Comparison of ENCODE assay signal across 10 cellular contexts in the genomic region with DNA sequence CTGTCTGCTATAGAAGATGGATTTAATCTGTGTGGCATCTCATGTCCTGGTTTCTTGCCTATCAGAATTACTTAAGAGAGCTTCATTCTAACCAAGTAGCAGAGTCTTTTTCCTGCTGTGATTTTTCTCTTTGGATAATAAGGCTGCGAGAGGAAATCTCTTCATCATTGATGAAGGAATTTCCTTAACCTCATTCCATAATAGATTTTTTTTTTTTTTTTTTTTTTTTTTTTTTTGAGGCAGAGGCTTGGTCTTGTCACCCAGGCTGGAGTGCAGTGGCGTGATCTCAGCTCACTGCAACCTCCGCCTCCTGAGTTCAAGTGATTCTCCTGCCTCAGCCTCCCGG. TPM values are rescaled to one million over a fixed set of nuclear protein-coding genes. Genes with fewer than 3 reads are reported as not detected.
A peak's percentile ranks its signal among the peaks of the same experiment; 100 is the strongest.
DNase-seq lines count a peak whose midpoint lies in the region; ATAC-seq, FAIRE-seq and TF ChIP-seq lines count a peak whose summit lies in the region.
"Not testable (repeated sequence)": the region's sequence is repeated elsewhere in the genome, so short reads cannot be mapped to it uniquely, and the experiment has no call there.
"Had no signal": no experiment of that assay in that cellular context is flagged by ENCODE, and none has a peak within 500 bp of the region (broad histone marks: within the 10 kb centered on the region; RNA-seq: fewer than 3 reads in every experiment).

No MANE protein-coding gene starts in this region.

- intact Hi-C loops in Calu3 (cut with micrococcal nuclease; ENCODE audit: unreplicated experiment); esophagus muscularis mucosa (cut with DNase I); right lobe of liver (cut with DNase I): not testable (repeated sequence)

- H3K9me3 Mint-ChIP-seq in Calu3 (ENCODE audit: low read depth, unreplicated experiment); activated CD4-positive, alpha-beta T cell treated with anti-CD3 and anti-CD28 coated beads, Interleukin-2, amount 10 ng/mL, durations not matched to agents 7 days and 5 days; astrocyte (ENCODE audit: unreplicated experiment): not testable (repeated sequence)

- not testable (repeated sequence) for FAIRE-seq in astrocyte (lab: Jason Lieb, UNC)

- H3K4me3 ChIP-seq in astrocyte (ENCODE audit: insufficient read depth, low read depth, low read length); esophagus muscularis mucosa; right lobe of liver; skeletal muscle satellite cell (ENCODE audit: low read length): not testable (repeated sequence)

- CTCF ChIA-PET in Calu3 (lab: Charles Lee): interaction anchor here (0.6 to 1.1 kb wide), 2 partner anchors 8 to 28 kb away, joined by 3 read pairs; no protein-coding TSS in a partner anchor
- CTCF ChIA-PET in activated CD4-positive, alpha-beta T cell treated with anti-CD3 and anti-CD28 coated beads, Interleukin-2, amount 10 ng/mL, durations not matched to agents 7 days and 5 days (lab: Charles Lee): interaction anchor here (1.0 to 1.5 kb wide), 4 partner anchors 16 to 91 kb away, joined by 4 to 6 read pairs (median 4); no protein-coding TSS in a partner anchor

- not testable (repeated sequence) for H3K27me3 Mint-ChIP-seq in Calu3 (ENCODE audit: unreplicated experiment); activated CD4-positive, alpha-beta T cell treated with anti-CD3 and anti-CD28 coated beads, Interleukin-2, amount 10 ng/mL, durations not matched to agents 7 days and 5 days; astrocyte (ENCODE audit: low read depth, unreplicated experiment)

- not testable (repeated sequence) for TF ChIP-seq POLR2A in esophagus muscularis mucosa (IDR thresholded peaks at IDR 0.05; ENCODE audit: low read depth); right lobe of liver (IDR thresholded peaks at IDR 0.05)

- H3K79me2 ChIP-seq in astrocyte (ENCODE audit: insufficient read depth, low read length): peaks cover 43% of the 10 kb centered on the region

- peak overlapping the region; percentile 85 for H3K27ac ChIP-seq in astrocyte (ENCODE audit: low read depth, low read length)
- peak overlapping the region in 3 of 4 donors; percentile 4 to 11 (median 7) for H3K27ac ChIP-seq in esophagus muscularis mucosa (replicated peaks in 1 of 4)
- peak overlapping the region in 2 of 3 donors; percentile 41 to 55 for H3K27ac ChIP-seq in right lobe of liver

- ATAC-seq in right lobe of liver: not testable (repeated sequence)

- H3K36me3 ChIP-seq in astrocyte (ENCODE audit: insufficient read depth, low read length) (peaks cover 27% of the 10 kb centered on the region), esophagus muscularis mucosa (peaks cover 17 to 62% (median 53%) of the 10 kb centered on the region in 4 donors), right lobe of liver (peaks cover 7 to 26% (median 8%) of the 10 kb centered on the region in 4 donors), skeletal muscle satellite cell (ENCODE audit: insufficient read depth, low read length) (peaks cover 33% of the 10 kb centered on the region)

- H3K36me3 Mint-ChIP-seq in Calu3 (ENCODE audit: insufficient read depth, unreplicated experiment) (peaks cover 20% of the 10 kb centered on the region), astrocyte (ENCODE audit: low read depth, unreplicated experiment) (peaks cover 24% of the 10 kb centered on the region)
- peaks cover 19% of the 10 kb centered on the region for H3K36me3 Mint-ChIP-seq in activated CD4-positive, alpha-beta T cell treated with anti-CD3 and anti-CD28 coated beads, Interleukin-2, amount 10 ng/mL, durations not matched to agents 7 days and 5 days (ENCODE audit: low read depth)

- H3K4me3 Mint-ChIP-seq in Calu3 (ENCODE audit: low read depth, unreplicated experiment) (peak overlapping the region; percentile 30), astrocyte (ENCODE audit: unreplicated experiment) (peak overlapping the region; percentile 70)
- H3K4me3 Mint-ChIP-seq in activated CD4-positive, alpha-beta T cell treated with anti-CD3 and anti-CD28 coated beads, Interleukin-2, amount 10 ng/mL, durations not matched to agents 7 days and 5 days: not testable (repeated sequence)

- H3K4me1 Mint-ChIP-seq in Calu3 (ENCODE audit: low read depth, unreplicated experiment): not testable (repeated sequence)
- peaks cover 14% of the 10 kb centered on the region for H3K4me1 Mint-ChIP-seq in activated CD4-positive, alpha-beta T cell treated with anti-CD3 and anti-CD28 coated beads, Interleukin-2, amount 10 ng/mL, durations not matched to agents 7 days and 5 days
- peaks cover 25% of the 10 kb centered on the region for H3K4me1 Mint-ChIP-seq in astrocyte (ENCODE audit: low read depth, unreplicated experiment)

- WGBS in esophagus muscularis mucosa: 96% methylated on average over 4 of the region's 4 CpGs
- 57% methylated on average over 1 of the region's 4 CpGs for WGBS in right lobe of liver (ENCODE audit: insufficient coverage, low coverage, low lambda C conversion rate, missing lambda C conversion rate)

- not testable (repeated sequence) for H3K27me3 ChIP-seq in astrocyte (ENCODE audit: insufficient read depth, low read length); esophagus muscularis mucosa; right lobe of liver; skeletal muscle satellite cell (ENCODE audit: control insufficient read depth, insufficient read depth, low read length)

- peak overlapping the region; percentile 59 for H3K9ac ChIP-seq in astrocyte (ENCODE audit: low read length)
- H3K9ac ChIP-seq in skeletal muscle satellite cell (ENCODE audit: low read depth, low read length): peak overlapping the region; percentile 60

- not testable (repeated sequence) for TF ChIP-seq RAD21 in Ishikawa (IDR thresholded peaks at IDR 0.05; ENCODE audit: low read depth)

- H3K27ac Mint-ChIP-seq in Calu3 (ENCODE audit: unreplicated experiment) (peak overlapping the region; percentile 72), astrocyte (ENCODE audit: unreplicated experiment) (peak overlapping the region; percentile 97)
- peak overlapping the region; percentile 74 for H3K27ac Mint-ChIP-seq in activated CD4-positive, alpha-beta T cell treated with anti-CD3 and anti-CD28 coated beads, Interleukin-2, amount 10 ng/mL, durations not matched to agents 7 days and 5 days

- not testable (repeated sequence) for TF ChIP-seq CTCF in Calu3 (IDR thresholded peaks at IDR 0.05; ENCODE audit: unreplicated experiment); astrocyte (IDR thresholded peaks at IDR 0.05; ENCODE audit: insufficient read depth, low read depth, low read length); esophagus muscularis mucosa (IDR thresholded peaks at IDR 0.05); right lobe of liver (IDR thresholded peaks at IDR 0.05)

- not testable (repeated sequence) for DNase-seq in Calu3; activated CD4-positive, alpha-beta T cell treated with anti-CD3 and anti-CD28 coated beads, Interleukin-2, amount 10 ng/mL, durations not matched to agents 7 days and 5 days; astrocyte (ENCODE audit: low read depth); esophagus muscularis mucosa (ENCODE audit: extremely low spot score); right lobe of liver

- POLR2A ChIA-PET in activated CD4-positive, alpha-beta T cell treated with anti-CD3 and anti-CD28 coated beads, Interleukin-2, amount 10 ng/mL, durations not matched to agents 7 days and 5 days (lab: Charles Lee): interaction anchor here (0.6 kb wide), 1 partner anchor 29 kb away, joined by 13 read pairs; no protein-coding TSS in a partner anchor

- not testable (repeated sequence) for H2AFZ ChIP-seq in astrocyte (ENCODE audit: low read depth, low read length)

- H3K9me3 ChIP-seq in astrocyte (ENCODE audit: insufficient read depth, low read depth, low read length); esophagus muscularis mucosa; right lobe of liver; skeletal muscle satellite cell (replicated peaks; ENCODE audit: low read length): not testable (repeated sequence)

- H3K4me1 ChIP-seq in astrocyte (ENCODE audit: insufficient read depth, low read length) (peaks cover 20% of the 10 kb centered on the region), esophagus muscularis mucosa (peaks cover 0 to 31% (median 25%) of the 10 kb centered on the region in 4 donors), skeletal muscle satellite cell (ENCODE audit: control insufficient read depth, insufficient read depth, low read length) (peaks cover 41% of the 10 kb centered on the region)
- H3K4me1 ChIP-seq in right lobe of liver: not testable (repeated sequence)

- not testable (repeated sequence) for H4K20me1 ChIP-seq in astrocyte (ENCODE audit: insufficient read depth, low read length)

- not testable (repeated sequence) for TF ChIP-seq EP300 in Ishikawa (IDR thresholded peaks at IDR 0.05; ENCODE audit: borderline replicate concordance); esophagus muscularis mucosa (IDR thresholded peaks at IDR 0.05)

- H3K4me2 ChIP-seq in astrocyte (ENCODE audit: low read length) (peak overlapping the region; percentile 72), skeletal muscle satellite cell (ENCODE audit: low read length) (peak overlapping the region; percentile 69)

- not testable (repeated sequence) for BruUV-seq in Calu3 (replicated peaks; lab: Mats Ljungman, UMichigan)

RNA-seq across cellular contexts. Expression of a gene that starts 8.9 kb away (rescaled TPM):
- total RNA-seq in Calu3 (2022): 12.6 and 13.0 TPM in 2 replicates
- 10 to 100 TPM in 1 of 2 experiments, 1 to 10 TPM in 1; 9.9 to 10.1 TPM for total RNA-seq in activated CD4-positive, alpha-beta T cell treated with anti-CD3 and anti-CD28 coated beads, Interleukin-2, amount 10 ng/mL, durations not matched to agents 7 days and 5 days
- 32.9 and 37.8 TPM in 2 replicates for total RNA-seq in astrocyte
- 10 to 100 TPM; 17.0 to 27.3 (median 24.1) TPM for total RNA-seq in esophagus muscularis mucosa
- 10 to 100 TPM in 3 of 6 experiments, 1 to 10 TPM in 3; 6.2 to 18.1 (median 11.4) TPM for total RNA-seq in right lobe of liver
- total RNA-seq in skeletal muscle satellite cell (2012; rRNA removed): 15.5 TPM in 2 replicates

RNA-seq across cellular contexts. Expression of a gene that starts 16.1 kb away (rescaled TPM):
- total RNA-seq in Calu3 (2022) (5.5 and 6.2 TPM in 2 replicates), astrocyte (15.8 and 16.2 TPM in 2 replicates), esophagus muscularis mucosa (10 to 100 TPM in 1 of 4 donors, 1 to 10 TPM in 3; 2.1 to 11.5 (median 4.5) TPM), right lobe of liver (1 to 10 TPM in 4 of 6 experiments, under 1 TPM in 2; 0.69 to 3.9 (median 1.6) TPM)
- total RNA-seq in activated CD4-positive, alpha-beta T cell treated with anti-CD3 and anti-CD28 coated beads, Interleukin-2, amount 10 ng/mL, durations not matched to agents 7 days and 5 days: 1 to 10 TPM; 1.2 to 1.3 TPM
- total RNA-seq in skeletal muscle satellite cell (2012; rRNA removed): 3.0 and 3.9 TPM in 2 replicates

RNA-seq across cellular contexts. Expression of a gene that starts 37.7 kb away (rescaled TPM):
- total RNA-seq in Calu3 (2022): 16.9 and 25.6 TPM in 2 replicates
- under 1 TPM; 0.58 to 0.94 TPM for total RNA-seq in activated CD4-positive, alpha-beta T cell treated with anti-CD3 and anti-CD28 coated beads, Interleukin-2, amount 10 ng/mL, durations not matched to agents 7 days and 5 days
- total RNA-seq in astrocyte: 5.0 and 5.6 TPM in 2 replicates
- total RNA-seq in esophagus muscularis mucosa: 10 to 100 TPM; 29.9 to 65.5 (median 36.3) TPM
- 10 to 100 TPM; 10.3 to 27.0 (median 20.2) TPM for total RNA-seq in right lobe of liver
- total RNA-seq in skeletal muscle satellite cell (2012; rRNA removed): 19.0 and 19.9 TPM in 2 replicates

RNA-seq across cellular contexts. Expression of a gene that starts 59.9 kb away (rescaled TPM):
- total RNA-seq in Calu3 (2022): 1.5 and 1.7 TPM in 2 replicates
- total RNA-seq in activated CD4-positive, alpha-beta T cell treated with anti-CD3 and anti-CD28 coated beads, Interleukin-2, amount 10 ng/mL, durations not matched to agents 7 days and 5 days: not detected
- not detected in 2 replicates for total RNA-seq in astrocyte
- total RNA-seq in esophagus muscularis mucosa: under 1 TPM in 1 of 4 donors, not detected in 3; 0.46 TPM
- 1 to 10 TPM in 5 of 6 experiments, not detected in 1; 1.2 to 4.1 (median 2.2) TPM for total RNA-seq in right lobe of liver
- total RNA-seq in skeletal muscle satellite cell (2012; rRNA removed): 0.22 and 0.76 TPM in 2 replicates
- total RNA-seq: HT1080, pulmonary artery endothelial cell, stomach had no signal

Comparison
In these comparisons a context has a peak if more than half of its experiments do, and no peak if none do; other contexts are left out.
1. H3K27ac ChIP-seq: peak in every context shown above with its lines; median percentile 85 in astrocyte; 48 in right lobe of liver; 7 in esophagus muscularis mucosa.